25 cellular contexts compared by ENCODE assay signal in genomic region chr21:32753818-32754610, GRCh38. TPM values are rescaled to one million over a fixed set of nuclear protein-coding genes. Genes with fewer than 3 reads are reported as not detected.
DNase-seq lines count a peak whose midpoint lies in the region; ATAC-seq, FAIRE-seq and TF ChIP-seq lines count a peak whose summit lies in the region.
"Had no signal": no experiment of that assay in that cellular context is flagged by ENCODE, and none has a peak within 500 bp of the region (broad histone marks: within the 10 kb centered on the region; RNA-seq: fewer than 3 reads in every experiment).

No MANE protein-coding gene starts in this region.

- no peak for TF ChIP-seq CTCF in pancreas (IDR thresholded peaks at IDR 0.05)

- FAIRE-seq in pancreas (lab: Jason Lieb, UNC), result no peak
- FAIRE-seq: astrocyte, GM12878 had no signal

- H3K4me3 Mint-ChIP-seq in stimulated activated naive CD8-positive, alpha-beta T cell treated with anti-CD3 and anti-CD28 coated beads, Interleukin-15, amount 100 ng/mL, for 72 hours, result no peak overlapping the region
- no peak overlapping the region for H3K4me3 Mint-ChIP-seq in T-cell
- no peak overlapping the region for H3K4me3 Mint-ChIP-seq in activated CD4-positive, alpha-beta memory T cell treated with anti-CD3 and anti-CD28 coated beads for 36 hours
- H3K4me3 Mint-ChIP-seq: mesothelial cell of epicardium had no signal

- H3K36me3 ChIP-seq in pancreas, result peaks cover 0 to 35% (median 4%) of the 10 kb centered on the region in 3 donors
- H3K36me3 ChIP-seq: uterus had no signal

- no peak overlapping the region for H3K27ac Mint-ChIP-seq in stimulated activated naive CD8-positive, alpha-beta T cell treated with anti-CD3 and anti-CD28 coated beads, Interleukin-15, amount 100 ng/mL, for 72 hours
- H3K27ac Mint-ChIP-seq in T-cell, result peak overlapping the region; percentile 8 to 16
- no peak overlapping the region for H3K27ac Mint-ChIP-seq in activated CD4-positive, alpha-beta memory T cell treated with anti-CD3 and anti-CD28 coated beads for 36 hours
- H3K27ac Mint-ChIP-seq: mesothelial cell of epicardium had no signal

- H3K4me3 ChIP-seq in pancreas, result no peak overlapping the region
- H3K4me3 ChIP-seq: colonic mucosa, gastrocnemius medialis, GM12878, stomach, uterus had no signal

- H3K9me3 ChIP-seq in pancreas, result no peaks in the 10 kb centered on the region
- H3K9me3 ChIP-seq: colonic mucosa, gastrocnemius medialis, neutrophil, stomach, uterus had no signal

- no peaks in the 10 kb centered on the region for H3K27me3 Mint-ChIP-seq in stimulated activated naive CD8-positive, alpha-beta T cell treated with anti-CD3 and anti-CD28 coated beads, Interleukin-15, amount 100 ng/mL, for 72 hours
- H3K27me3 Mint-ChIP-seq in T-cell, result no peaks in the 10 kb centered on the region
- no peaks in the 10 kb centered on the region for H3K27me3 Mint-ChIP-seq in activated CD4-positive, alpha-beta memory T cell treated with anti-CD3 and anti-CD28 coated beads for 36 hours
- H3K27me3 Mint-ChIP-seq: progenitor cell of endocrine pancreas had no signal

- no peaks in the 10 kb centered on the region for H3K9me3 Mint-ChIP-seq in stimulated activated naive CD8-positive, alpha-beta T cell treated with anti-CD3 and anti-CD28 coated beads, Interleukin-15, amount 100 ng/mL, for 72 hours
- H3K9me3 Mint-ChIP-seq in T-cell, result no peaks in the 10 kb centered on the region
- no peaks in the 10 kb centered on the region for H3K9me3 Mint-ChIP-seq in activated CD4-positive, alpha-beta memory T cell treated with anti-CD3 and anti-CD28 coated beads for 36 hours
- H3K9me3 Mint-ChIP-seq: mesothelial cell of epicardium had no signal

- peak; percentile 40 for ATAC-seq in stimulated activated naive CD8-positive, alpha-beta T cell treated with anti-CD3 and anti-CD28 coated beads, Interleukin-15, Interleukin-2, amounts not matched to agents 100 U/mL and 50 U/mL, for 24 hours
- ATAC-seq in stimulated activated naive CD8-positive, alpha-beta T cell treated with anti-CD3 and anti-CD28 coated beads, Interleukin-15, amount 100 ng/mL, for 72 hours, result no peak
- ATAC-seq in T-cell (replicated peaks in 1 of 4) (no peak), HG02763 (IDR thresholded peaks at IDR 0.05; ENCODE audit: unreplicated experiment) (no peak), pancreas (no peak)
- ATAC-seq: gastrocnemius medialis, GM12878, sciatic nerve had no signal

- no peaks in the 10 kb centered on the region for H3K27me3 ChIP-seq in pancreas
- H3K27me3 ChIP-seq: colonic mucosa, gastrocnemius medialis, neutrophil, stomach, uterus had no signal

- CTCF ChIA-PET in T-cell (lab: Charles Lee), result interaction anchor here (0.5 to 0.6 kb wide), 2 partner anchors 434 to 441 kb away, joined by 4 to 6 read pairs; no protein-coding TSS in a partner anchor
- CTCF ChIA-PET in activated CD4-positive, alpha-beta memory T cell treated with anti-CD3 and anti-CD28 coated beads for 36 hours (lab: Charles Lee), result interaction anchor here (0.6 to 2.4 kb wide), 4 partner anchors 17 to 852 kb away, joined by 3 to 5 read pairs (median 4); partner anchors contain the start of gene PAXBP1

- peaks cover 30% of the 10 kb centered on the region for H3K4me1 Mint-ChIP-seq in stimulated activated naive CD8-positive, alpha-beta T cell treated with anti-CD3 and anti-CD28 coated beads, Interleukin-15, amount 100 ng/mL, for 72 hours
- peaks cover 4 to 6% (median 5%) of the 10 kb centered on the region in 3 donors for H3K4me1 Mint-ChIP-seq in T-cell
- peaks cover 27% of the 10 kb centered on the region for H3K4me1 Mint-ChIP-seq in activated CD4-positive, alpha-beta memory T cell treated with anti-CD3 and anti-CD28 coated beads for 36 hours (ENCODE audit: low read depth)

- no peak overlapping the region for H3K27ac ChIP-seq in pancreas
- H3K27ac ChIP-seq: colonic mucosa, gastrocnemius medialis, KMS-11, neutrophil, stomach, uterus had no signal

- intact Hi-C loops in pancreas (cut with DNase I), result no loop called here
- intact Hi-C loops in activated CD4-positive, alpha-beta memory T cell treated with anti-CD3 and anti-CD28 coated beads for 36 hours (cut with micrococcal nuclease), result no loop called here

- peaks cover 58% of the 10 kb centered on the region for H3K36me3 Mint-ChIP-seq in T-cell
- peaks cover 61% of the 10 kb centered on the region for H3K36me3 Mint-ChIP-seq in activated CD4-positive, alpha-beta memory T cell treated with anti-CD3 and anti-CD28 coated beads for 36 hours

- 92 to 94% methylated on average over 6 of the region's 6 CpGs for WGBS in pancreas, 2 donors

- DNase-seq in stimulated activated naive CD8-positive, alpha-beta T cell treated with anti-CD3 and anti-CD28 coated beads, Interleukin-15, Interleukin-2, amounts not matched to agents 100 U/mL and 50 U/mL, for 24 hours, result no peak
- no peak for DNase-seq in stimulated activated naive CD8-positive, alpha-beta T cell treated with anti-CD3 and anti-CD28 coated beads, Interleukin-15, amount 100 ng/mL, for 72 hours
- DNase-seq in NCI-H524 (lab: John Stamatoyannopoulos, UW) (peak; percentile 92 to 98), T-cell (no peak), pancreas (no peak)
- no peak for DNase-seq in activated CD4-positive, alpha-beta memory T cell treated with anti-CD3 and anti-CD28 coated beads for 36 hours
- DNase-seq: activated CD4-positive, alpha-beta T cell treated with anti-CD3 and anti-CD28 coated beads for 1 hour; activated effector memory CD4-positive, alpha-beta T cell treated with anti-CD3 and anti-CD28 coated beads, Interleukin-2, amount 50 U/mL, for 16 hours; colonic mucosa; effector CD4-positive, alpha-beta T cell; gastrocnemius medialis; kidney glomerular epithelial cell; NCI-H510A treated with DMSO at 0.1 percent for 48 hours; stimulated activated CD8-positive, alpha-beta memory T cell treated with anti-CD3 and anti-CD28 coated beads, Interleukin-4, amount 100 ng/mL, for 48 hours; stomach; T-helper 2 cell; uterus had no signal

- no peaks in the 10 kb centered on the region for H3K4me1 ChIP-seq in pancreas
- H3K4me1 ChIP-seq: colonic mucosa, gastrocnemius medialis, uterus had no signal

- POLR2A ChIA-PET in T-cell (lab: Charles Lee), result interaction anchor here (0.6 to 1.6 kb wide), 3 partner anchors 10 to 32 kb away, joined by 4 to 6 read pairs (median 4); partner anchors contain the start of gene PAXBP1 (in 1 of the 2)
- POLR2A ChIA-PET in activated CD4-positive, alpha-beta memory T cell treated with anti-CD3 and anti-CD28 coated beads for 36 hours (lab: Charles Lee), result interaction anchor here (1.3 kb wide), 1 partner anchor 26 kb away, joined by 9 read pairs; the partner anchor contains the start of gene SYNJ1

RNA-seq across cellular contexts. Expression of gene PAXBP1, which starts 17.5 kb away (rescaled TPM):
- total RNA-seq in T-cell, result 10 to 100 TPM; 54.0 to 66.2 (median 58.2) TPM
- total RNA-seq in pancreas, result 10 to 100 TPM; 13.3 to 22.3 (median 15.9) TPM
- 10 to 100 TPM; 16.6 to 29.2 TPM for polyA plus RNA-seq in pancreas
- 10 to 100 TPM; 43.5 to 46.2 TPM for total RNA-seq in activated CD4-positive, alpha-beta memory T cell treated with anti-CD3 and anti-CD28 coated beads for 36 hours

RNA-seq across cellular contexts. Expression of gene SYNJ1, which starts 26.2 kb away (rescaled TPM):
- total RNA-seq in T-cell (10 to 100 TPM; 15.2 to 24.0 (median 20.3) TPM), pancreas (1 to 10 TPM; 4.3 to 9.9 (median 4.9) TPM)
- 1 to 10 TPM; 3.5 to 6.1 TPM for polyA plus RNA-seq in pancreas
- total RNA-seq in activated CD4-positive, alpha-beta memory T cell treated with anti-CD3 and anti-CD28 coated beads for 36 hours, result 10 to 100 TPM; 13.3 to 14.2 TPM

Comparison
In these comparisons a context has a peak if more than half of its experiments do, and no peak if none do; other contexts are left out.
1. DNase-seq: peak in NCI-H524 (2 of 2); none in stimulated activated naive CD8-positive, alpha-beta T cell treated with anti-CD3 and anti-CD28 coated beads, Interleukin-15, Interleukin-2, amounts not matched to agents 100 U/mL and 50 U/mL, for 24 hours (single experiment), stimulated activated naive CD8-positive, alpha-beta T cell treated with anti-CD3 and anti-CD28 coated beads, Interleukin-15, amount 100 ng/mL, for 72 hours (0 of 2), T-cell (0 of 34), pancreas (0 of 6) and activated CD4-positive, alpha-beta memory T cell treated with anti-CD3 and anti-CD28 coated beads for 36 hours (single experiment).
2. H3K27ac Mint-ChIP-seq: peak in T-cell (2 of 2); none in stimulated activated naive CD8-positive, alpha-beta T cell treated with anti-CD3 and anti-CD28 coated beads, Interleukin-15, amount 100 ng/mL, for 72 hours (0 of 2) and activated CD4-positive, alpha-beta memory T cell treated with anti-CD3 and anti-CD28 coated beads for 36 hours (single experiment).